In genomic region chr2:85162746-85163301, GRCh38 we compare ENCODE assay signal across 1 cellular context.
TF ChIP-seq lines count a peak whose summit lies in the region.

No MANE protein-coding gene starts in this region.

TF ChIP-seq in SK-N-SH, 30 proteins besides CTCF, POLR2A, EP300 and RAD21 (continued from another document):
- TF ChIP-seq FOSL2 (IDR thresholded peaks at IDR 0.05; ENCODE audit: borderline replicate concordance, low read depth) (no peak), FOXJ3 (CRISPR knock-in tag; IDR thresholded peaks at IDR 0.05) (no peak)
- TF ChIP-seq, protein P1, sequence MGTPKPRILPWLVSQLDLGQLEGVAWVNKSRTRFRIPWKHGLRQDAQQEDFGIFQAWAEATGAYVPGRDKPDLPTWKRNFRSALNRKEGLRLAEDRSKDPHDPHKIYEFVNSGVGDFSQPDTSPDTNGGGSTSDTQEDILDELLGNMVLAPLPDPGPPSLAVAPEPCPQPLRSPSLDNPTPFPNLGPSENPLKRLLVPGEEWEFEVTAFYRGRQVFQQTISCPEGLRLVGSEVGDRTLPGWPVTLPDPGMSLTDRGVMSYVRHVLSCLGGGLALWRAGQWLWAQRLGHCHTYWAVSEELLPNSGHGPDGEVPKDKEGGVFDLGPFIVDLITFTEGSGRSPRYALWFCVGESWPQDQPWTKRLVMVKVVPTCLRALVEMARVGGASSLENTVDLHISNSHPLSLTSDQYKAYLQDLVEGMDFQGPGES (IDR thresholded peaks at IDR 0.05; ENCODE audit: low read depth, low read length) = no peak
TF ChIP-seq in SK-N-SH: peak in this region for 0.
